10 cellular contexts compared by ENCODE assay signal in the genomic region with DNA sequence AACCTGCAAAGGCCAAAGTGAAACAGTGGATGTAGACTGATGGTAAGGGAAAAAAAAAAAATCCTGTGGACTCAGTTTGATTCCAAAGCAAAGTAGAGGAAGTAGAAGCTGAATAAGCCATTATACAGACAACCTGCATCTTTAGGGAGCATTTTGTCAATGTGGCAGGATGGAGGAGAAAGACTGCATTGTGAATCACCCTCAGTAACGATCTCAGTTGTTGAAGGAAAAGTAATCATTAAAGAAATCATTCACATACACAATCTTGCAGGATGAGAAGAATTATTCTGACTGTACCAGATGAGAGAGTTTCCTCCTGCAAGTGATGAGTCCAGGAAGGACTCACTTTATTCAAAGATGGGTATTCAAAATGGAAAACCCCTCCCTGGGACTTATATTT. TPM values are rescaled to one million over a fixed set of nuclear protein-coding genes. Genes with fewer than 3 reads are reported as not detected.
"Had no signal": no experiment of that assay in that cellular context is flagged by ENCODE, and none has a peak within 500 bp of the region (broad histone marks: within the 10 kb centered on the region; RNA-seq: fewer than 3 reads in every experiment).

No MANE protein-coding gene starts in this region.

- ATAC-seq: HCT116 had no signal

- H3K27ac ChIP-seq: GM23248 had no signal

- H3K9ac ChIP-seq: GM23248 had no signal

- H3K36me3 ChIP-seq: HAP-1 had no signal

- H3K4me1 ChIP-seq: HAP-1 had no signal

- H2AFZ ChIP-seq: GM23248 had no signal

- FAIRE-seq: HTR-8/SVneo had no signal

- DNase-seq: GM23248, GOT3, H7, HFFc6, IMR-90, KBM-7 had no signal

- H3K4me3 ChIP-seq: GM23248, HAP-1 had no signal

RNA-seq across cellular contexts. Expression of a gene that starts 45.1 kb away (rescaled TPM):
- total RNA-seq: GM23248, H4, H7, HFFc6, IMR-90 had no signal
- polyA plus RNA-seq: GM23248, IMR-90 had no signal
